ENCODE assay signal across 2 cellular contexts in the genomic region with DNA sequence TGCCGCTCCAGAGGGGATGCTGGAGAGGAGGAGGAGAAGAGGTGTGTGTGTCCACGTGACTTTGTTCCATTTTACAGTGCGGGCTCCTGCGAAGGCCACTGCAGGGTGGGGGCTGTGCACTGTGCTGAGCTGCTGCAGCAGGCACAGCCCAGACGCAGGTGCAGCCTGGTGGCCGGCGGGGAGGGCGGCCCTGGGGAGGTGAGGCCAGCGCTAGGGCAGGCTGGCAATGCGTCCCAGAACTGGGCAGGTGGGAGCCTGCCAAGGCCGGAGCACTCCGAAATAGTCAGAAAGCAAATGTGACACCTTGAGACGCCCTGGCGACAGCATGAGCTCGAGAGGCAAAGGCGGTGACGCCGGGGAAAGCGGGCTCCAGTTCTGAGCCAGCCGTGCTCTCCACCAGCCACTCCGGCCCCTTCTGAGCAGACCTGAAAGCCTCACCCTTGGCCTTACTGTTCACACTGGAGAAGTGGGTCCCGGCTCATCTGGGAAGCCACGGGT.
TF ChIP-seq lines count a peak whose summit lies in the region.

No MANE protein-coding gene starts in this region.

TF ChIP-seq in GM23338, 12 proteins besides CTCF, POLR2A, EP300 and RAD21 (continued from another document):
- TF ChIP-seq CREB1 (CRISPR knock-in tag; IDR thresholded peaks at IDR 0.05; ENCODE audit: low read depth) (no peak), ZNF114 (CRISPR knock-in tag; IDR thresholded peaks at IDR 0.05) (no peak), NANOG (IDR thresholded peaks at IDR 0.05; ENCODE audit: borderline replicate concordance) (no peak), EZH2 (IDR thresholded peaks at IDR 0.05; ENCODE audit: low read depth, unreplicated experiment) (no peak), STAT1 (IDR thresholded peaks at IDR 0.05; ENCODE audit: unreplicated experiment) (no peak)
- TF ChIP-seq, protein P1, sequence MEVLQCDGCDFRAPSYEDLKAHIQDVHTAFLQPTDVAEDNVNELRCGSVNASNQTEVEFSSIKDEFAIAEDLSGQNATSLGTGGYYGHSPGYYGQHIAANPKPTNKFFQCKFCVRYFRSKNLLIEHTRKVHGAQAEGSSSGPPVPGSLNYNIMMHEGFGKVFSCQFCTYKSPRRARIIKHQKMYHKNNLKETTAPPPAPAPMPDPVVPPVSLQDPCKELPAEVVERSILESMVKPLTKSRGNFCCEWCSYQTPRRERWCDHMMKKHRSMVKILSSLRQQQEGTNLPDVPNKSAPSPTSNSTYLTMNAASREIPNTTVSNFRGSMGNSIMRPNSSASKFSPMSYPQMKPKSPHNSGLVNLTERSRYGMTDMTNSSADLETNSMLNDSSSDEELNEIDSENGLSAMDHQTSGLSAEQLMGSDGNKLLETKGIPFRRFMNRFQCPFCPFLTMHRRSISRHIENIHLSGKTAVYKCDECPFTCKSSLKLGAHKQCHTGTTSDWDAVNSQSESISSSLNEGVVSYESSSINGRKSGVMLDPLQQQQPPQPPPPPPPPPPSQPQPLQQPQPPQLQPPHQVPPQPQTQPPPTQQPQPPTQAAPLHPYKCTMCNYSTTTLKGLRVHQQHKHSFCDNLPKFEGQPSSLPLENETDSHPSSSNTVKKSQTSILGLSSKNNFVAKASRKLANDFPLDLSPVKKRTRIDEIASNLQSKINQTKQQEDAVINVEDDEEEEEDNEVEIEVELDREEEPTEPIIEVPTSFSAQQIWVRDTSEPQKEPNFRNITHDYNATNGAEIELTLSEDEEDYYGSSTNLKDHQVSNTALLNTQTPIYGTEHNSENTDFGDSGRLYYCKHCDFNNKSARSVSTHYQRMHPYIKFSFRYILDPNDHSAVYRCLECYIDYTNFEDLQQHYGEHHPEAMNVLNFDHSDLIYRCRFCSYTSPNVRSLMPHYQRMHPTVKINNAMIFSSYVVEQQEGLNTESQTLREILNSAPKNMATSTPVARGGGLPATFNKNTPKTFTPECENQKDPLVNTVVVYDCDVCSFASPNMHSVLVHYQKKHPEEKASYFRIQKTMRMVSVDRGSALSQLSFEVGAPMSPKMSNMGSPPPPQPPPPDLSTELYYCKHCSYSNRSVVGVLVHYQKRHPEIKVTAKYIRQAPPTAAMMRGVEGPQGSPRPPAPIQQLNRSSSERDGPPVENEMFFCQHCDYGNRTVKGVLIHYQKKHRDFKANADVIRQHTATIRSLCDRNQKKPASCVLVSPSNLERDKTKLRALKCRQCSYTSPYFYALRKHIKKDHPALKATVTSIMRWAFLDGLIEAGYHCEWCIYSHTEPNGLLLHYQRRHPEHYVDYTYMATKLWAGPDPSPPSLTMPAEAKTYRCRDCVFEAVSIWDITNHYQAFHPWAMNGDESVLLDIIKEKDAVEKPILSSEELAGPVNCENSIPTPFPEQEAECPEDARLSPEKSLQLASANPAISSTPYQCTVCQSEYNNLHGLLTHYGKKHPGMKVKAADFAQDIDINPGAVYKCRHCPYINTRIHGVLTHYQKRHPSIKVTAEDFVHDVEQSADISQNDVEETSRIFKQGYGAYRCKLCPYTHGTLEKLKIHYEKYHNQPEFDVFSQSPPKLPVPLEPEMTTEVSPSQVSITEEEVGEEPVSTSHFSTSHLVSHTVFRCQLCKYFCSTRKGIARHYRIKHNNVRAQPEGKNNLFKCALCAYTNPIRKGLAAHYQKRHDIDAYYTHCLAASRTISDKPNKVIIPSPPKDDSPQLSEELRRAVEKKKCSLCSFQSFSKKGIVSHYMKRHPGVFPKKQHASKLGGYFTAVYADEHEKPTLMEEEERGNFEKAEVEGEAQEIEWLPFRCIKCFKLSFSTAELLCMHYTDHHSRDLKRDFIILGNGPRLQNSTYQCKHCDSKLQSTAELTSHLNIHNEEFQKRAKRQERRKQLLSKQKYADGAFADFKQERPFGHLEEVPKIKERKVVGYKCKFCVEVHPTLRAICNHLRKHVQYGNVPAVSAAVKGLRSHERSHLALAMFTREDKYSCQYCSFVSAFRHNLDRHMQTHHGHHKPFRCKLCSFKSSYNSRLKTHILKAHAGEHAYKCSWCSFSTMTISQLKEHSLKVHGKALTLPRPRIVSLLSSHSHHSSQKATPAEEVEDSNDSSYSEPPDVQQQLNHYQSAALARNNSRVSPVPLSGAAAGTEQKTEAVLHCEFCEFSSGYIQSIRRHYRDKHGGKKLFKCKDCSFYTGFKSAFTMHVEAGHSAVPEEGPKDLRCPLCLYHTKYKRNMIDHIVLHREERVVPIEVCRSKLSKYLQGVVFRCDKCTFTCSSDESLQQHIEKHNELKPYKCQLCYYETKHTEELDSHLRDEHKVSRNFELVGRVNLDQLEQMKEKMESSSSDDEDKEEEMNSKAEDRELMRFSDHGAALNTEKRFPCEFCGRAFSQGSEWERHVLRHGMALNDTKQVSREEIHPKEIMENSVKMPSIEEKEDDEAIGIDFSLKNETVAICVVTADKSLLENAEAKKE (CRISPR knock-in tag; IDR thresholded peaks at IDR 0.05), result no peak
- TF ChIP-seq, protein P2, sequence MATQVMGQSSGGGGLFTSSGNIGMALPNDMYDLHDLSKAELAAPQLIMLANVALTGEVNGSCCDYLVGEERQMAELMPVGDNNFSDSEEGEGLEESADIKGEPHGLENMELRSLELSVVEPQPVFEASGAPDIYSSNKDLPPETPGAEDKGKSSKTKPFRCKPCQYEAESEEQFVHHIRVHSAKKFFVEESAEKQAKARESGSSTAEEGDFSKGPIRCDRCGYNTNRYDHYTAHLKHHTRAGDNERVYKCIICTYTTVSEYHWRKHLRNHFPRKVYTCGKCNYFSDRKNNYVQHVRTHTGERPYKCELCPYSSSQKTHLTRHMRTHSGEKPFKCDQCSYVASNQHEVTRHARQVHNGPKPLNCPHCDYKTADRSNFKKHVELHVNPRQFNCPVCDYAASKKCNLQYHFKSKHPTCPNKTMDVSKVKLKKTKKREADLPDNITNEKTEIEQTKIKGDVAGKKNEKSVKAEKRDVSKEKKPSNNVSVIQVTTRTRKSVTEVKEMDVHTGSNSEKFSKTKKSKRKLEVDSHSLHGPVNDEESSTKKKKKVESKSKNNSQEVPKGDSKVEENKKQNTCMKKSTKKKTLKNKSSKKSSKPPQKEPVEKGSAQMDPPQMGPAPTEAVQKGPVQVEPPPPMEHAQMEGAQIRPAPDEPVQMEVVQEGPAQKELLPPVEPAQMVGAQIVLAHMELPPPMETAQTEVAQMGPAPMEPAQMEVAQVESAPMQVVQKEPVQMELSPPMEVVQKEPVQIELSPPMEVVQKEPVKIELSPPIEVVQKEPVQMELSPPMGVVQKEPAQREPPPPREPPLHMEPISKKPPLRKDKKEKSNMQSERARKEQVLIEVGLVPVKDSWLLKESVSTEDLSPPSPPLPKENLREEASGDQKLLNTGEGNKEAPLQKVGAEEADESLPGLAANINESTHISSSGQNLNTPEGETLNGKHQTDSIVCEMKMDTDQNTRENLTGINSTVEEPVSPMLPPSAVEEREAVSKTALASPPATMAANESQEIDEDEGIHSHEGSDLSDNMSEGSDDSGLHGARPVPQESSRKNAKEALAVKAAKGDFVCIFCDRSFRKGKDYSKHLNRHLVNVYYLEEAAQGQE (IDR thresholded peaks at IDR 0.05; ENCODE audit: unreplicated experiment), result no peak

TF ChIP-seq in WTC11, 78 proteins besides CTCF, POLR2A, EP300 and RAD21 (continued from another document and continues in another):
- TF ChIP-seq, protein P3, sequence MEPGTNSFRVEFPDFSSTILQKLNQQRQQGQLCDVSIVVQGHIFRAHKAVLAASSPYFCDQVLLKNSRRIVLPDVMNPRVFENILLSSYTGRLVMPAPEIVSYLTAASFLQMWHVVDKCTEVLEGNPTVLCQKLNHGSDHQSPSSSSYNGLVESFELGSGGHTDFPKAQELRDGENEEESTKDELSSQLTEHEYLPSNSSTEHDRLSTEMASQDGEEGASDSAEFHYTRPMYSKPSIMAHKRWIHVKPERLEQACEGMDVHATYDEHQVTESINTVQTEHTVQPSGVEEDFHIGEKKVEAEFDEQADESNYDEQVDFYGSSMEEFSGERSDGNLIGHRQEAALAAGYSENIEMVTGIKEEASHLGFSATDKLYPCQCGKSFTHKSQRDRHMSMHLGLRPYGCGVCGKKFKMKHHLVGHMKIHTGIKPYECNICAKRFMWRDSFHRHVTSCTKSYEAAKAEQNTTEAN (CRISPR knock-in tag; IDR thresholded peaks at IDR 0.05), result no peak
- TF ChIP-seq, protein P4, sequence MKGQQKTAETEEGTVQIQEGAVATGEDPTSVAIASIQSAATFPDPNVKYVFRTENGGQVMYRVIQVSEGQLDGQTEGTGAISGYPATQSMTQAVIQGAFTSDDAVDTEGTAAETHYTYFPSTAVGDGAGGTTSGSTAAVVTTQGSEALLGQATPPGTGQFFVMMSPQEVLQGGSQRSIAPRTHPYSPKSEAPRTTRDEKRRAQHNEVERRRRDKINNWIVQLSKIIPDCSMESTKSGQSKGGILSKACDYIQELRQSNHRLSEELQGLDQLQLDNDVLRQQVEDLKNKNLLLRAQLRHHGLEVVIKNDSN (CRISPR knock-in tag; IDR thresholded peaks at IDR 0.05), result peak; percentile 87
- TF ChIP-seq, protein P5, sequence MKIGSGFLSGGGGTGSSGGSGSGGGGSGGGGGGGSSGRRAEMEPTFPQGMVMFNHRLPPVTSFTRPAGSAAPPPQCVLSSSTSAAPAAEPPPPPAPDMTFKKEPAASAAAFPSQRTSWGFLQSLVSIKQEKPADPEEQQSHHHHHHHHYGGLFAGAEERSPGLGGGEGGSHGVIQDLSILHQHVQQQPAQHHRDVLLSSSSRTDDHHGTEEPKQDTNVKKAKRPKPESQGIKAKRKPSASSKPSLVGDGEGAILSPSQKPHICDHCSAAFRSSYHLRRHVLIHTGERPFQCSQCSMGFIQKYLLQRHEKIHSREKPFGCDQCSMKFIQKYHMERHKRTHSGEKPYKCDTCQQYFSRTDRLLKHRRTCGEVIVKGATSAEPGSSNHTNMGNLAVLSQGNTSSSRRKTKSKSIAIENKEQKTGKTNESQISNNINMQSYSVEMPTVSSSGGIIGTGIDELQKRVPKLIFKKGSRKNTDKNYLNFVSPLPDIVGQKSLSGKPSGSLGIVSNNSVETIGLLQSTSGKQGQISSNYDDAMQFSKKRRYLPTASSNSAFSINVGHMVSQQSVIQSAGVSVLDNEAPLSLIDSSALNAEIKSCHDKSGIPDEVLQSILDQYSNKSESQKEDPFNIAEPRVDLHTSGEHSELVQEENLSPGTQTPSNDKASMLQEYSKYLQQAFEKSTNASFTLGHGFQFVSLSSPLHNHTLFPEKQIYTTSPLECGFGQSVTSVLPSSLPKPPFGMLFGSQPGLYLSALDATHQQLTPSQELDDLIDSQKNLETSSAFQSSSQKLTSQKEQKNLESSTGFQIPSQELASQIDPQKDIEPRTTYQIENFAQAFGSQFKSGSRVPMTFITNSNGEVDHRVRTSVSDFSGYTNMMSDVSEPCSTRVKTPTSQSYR (CRISPR knock-in tag; IDR thresholded peaks at IDR 0.05), result no peak
- TF ChIP-seq TP53 (CRISPR knock-in tag; IDR thresholded peaks at IDR 0.05), result no peak
- no peak for TF ChIP-seq ZNF121 (CRISPR knock-in tag; IDR thresholded peaks at IDR 0.05)
- TF ChIP-seq NR1H2 (CRISPR knock-in tag; IDR thresholded peaks at IDR 0.05), result no peak
- TF ChIP-seq, protein P6, sequence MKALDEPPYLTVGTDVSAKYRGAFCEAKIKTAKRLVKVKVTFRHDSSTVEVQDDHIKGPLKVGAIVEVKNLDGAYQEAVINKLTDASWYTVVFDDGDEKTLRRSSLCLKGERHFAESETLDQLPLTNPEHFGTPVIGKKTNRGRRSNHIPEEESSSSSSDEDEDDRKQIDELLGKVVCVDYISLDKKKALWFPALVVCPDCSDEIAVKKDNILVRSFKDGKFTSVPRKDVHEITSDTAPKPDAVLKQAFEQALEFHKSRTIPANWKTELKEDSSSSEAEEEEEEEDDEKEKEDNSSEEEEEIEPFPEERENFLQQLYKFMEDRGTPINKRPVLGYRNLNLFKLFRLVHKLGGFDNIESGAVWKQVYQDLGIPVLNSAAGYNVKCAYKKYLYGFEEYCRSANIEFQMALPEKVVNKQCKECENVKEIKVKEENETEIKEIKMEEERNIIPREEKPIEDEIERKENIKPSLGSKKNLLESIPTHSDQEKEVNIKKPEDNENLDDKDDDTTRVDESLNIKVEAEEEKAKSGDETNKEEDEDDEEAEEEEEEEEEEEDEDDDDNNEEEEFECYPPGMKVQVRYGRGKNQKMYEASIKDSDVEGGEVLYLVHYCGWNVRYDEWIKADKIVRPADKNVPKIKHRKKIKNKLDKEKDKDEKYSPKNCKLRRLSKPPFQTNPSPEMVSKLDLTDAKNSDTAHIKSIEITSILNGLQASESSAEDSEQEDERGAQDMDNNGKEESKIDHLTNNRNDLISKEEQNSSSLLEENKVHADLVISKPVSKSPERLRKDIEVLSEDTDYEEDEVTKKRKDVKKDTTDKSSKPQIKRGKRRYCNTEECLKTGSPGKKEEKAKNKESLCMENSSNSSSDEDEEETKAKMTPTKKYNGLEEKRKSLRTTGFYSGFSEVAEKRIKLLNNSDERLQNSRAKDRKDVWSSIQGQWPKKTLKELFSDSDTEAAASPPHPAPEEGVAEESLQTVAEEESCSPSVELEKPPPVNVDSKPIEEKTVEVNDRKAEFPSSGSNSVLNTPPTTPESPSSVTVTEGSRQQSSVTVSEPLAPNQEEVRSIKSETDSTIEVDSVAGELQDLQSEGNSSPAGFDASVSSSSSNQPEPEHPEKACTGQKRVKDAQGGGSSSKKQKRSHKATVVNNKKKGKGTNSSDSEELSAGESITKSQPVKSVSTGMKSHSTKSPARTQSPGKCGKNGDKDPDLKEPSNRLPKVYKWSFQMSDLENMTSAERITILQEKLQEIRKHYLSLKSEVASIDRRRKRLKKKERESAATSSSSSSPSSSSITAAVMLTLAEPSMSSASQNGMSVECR (CRISPR knock-in tag; IDR thresholded peaks at IDR 0.05; ENCODE audit: borderline replicate concordance), result no peak
- TF ChIP-seq ZNF263 (CRISPR knock-in tag; IDR thresholded peaks at IDR 0.05; ENCODE audit: low read depth), result no peak
- TF ChIP-seq RORB (CRISPR knock-in tag; IDR thresholded peaks at IDR 0.05), result no peak
- TF ChIP-seq RELA (CRISPR knock-in tag; IDR thresholded peaks at IDR 0.05; ENCODE audit: borderline replicate concordance), result no peak
- TF ChIP-seq, protein P7, sequence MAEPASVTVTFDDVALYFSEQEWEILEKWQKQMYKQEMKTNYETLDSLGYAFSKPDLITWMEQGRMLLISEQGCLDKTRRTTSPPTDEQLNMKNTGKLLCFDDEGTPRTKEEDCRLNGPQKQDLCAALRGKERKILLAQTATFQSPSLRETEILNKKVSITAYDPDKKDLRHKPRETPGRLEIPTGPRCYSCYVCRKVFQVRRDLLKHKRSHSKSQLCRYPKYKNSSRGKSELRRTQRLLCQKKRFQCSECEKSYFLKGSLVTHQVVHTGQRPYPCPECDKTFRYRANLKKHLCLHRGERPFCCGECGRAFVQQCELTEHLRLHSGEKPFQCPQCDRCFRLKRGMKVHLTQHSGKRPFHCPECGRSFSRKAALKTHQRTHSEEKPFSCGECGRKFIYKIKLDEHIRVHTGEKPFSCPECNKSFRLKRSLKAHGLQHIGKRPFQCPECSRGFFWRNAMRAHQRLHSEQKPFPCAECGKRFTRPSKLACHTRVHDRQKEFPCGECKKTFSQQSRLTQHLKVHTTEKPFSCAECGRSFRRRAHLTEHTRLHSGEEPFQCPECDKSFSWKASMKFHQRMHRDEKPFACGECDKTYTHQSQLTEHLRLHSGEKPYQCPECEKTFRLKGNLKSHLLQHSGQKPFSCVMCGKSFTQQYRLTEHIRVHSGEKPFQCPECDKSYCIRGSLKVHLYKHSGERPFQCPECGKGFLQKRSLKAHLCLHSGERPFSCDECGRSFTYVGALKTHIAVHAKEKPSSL (CRISPR knock-in tag; conservative IDR thresholded peaks at IDR 0.05), result no peak
